18 cellular contexts compared by ENCODE assay signal in genomic region chr1:30704765-30705509, GRCh38. TPM values are rescaled to one million over a fixed set of nuclear protein-coding genes. Genes with fewer than 3 reads are reported as not detected.
"Had no signal": no experiment of that assay in that cellular context is flagged by ENCODE, and none has a peak within 500 bp of the region (broad histone marks: within the 10 kb centered on the region; RNA-seq: fewer than 3 reads in every experiment).

No MANE protein-coding gene starts in this region.

- H3K4me1 Mint-ChIP-seq: activated CD4-positive, alpha-beta T cell treated with anti-CD3 and anti-CD28 coated beads for 36 hours; immature natural killer cell had no signal

- H3K27ac ChIP-seq: adrenal gland, neutrophil, right atrium auricular region, WERI-Rb-1 had no signal

- H3K4me3 Mint-ChIP-seq: activated CD4-positive, alpha-beta T cell treated with anti-CD3 and anti-CD28 coated beads for 36 hours; activated CD8-positive, alpha-beta T cell treated with anti-CD3 and anti-CD28 coated beads for 36 hours; activated T-cell treated with anti-CD3 and anti-CD28 coated beads, Interleukin-2, amount 50 U/mL, for 4 hours; immature natural killer cell; naive thymus-derived CD8-positive, alpha-beta T cell; T-helper 17 cell had no signal

- H3K36me3 ChIP-seq: adrenal gland, neutrophil, right atrium auricular region, WERI-Rb-1 had no signal

- H3K27me3 ChIP-seq: adrenal gland, right atrium auricular region had no signal

- H3K36me3 Mint-ChIP-seq: immature natural killer cell; naive thymus-derived CD8-positive, alpha-beta T cell had no signal

- DNase-seq: activated CD4-positive, alpha-beta T cell treated with anti-CD3 and anti-CD28 coated beads for 36 hours; activated CD8-positive, alpha-beta T cell treated with anti-CD3 and anti-CD28 coated beads for 36 hours; activated effector memory CD4-positive, alpha-beta T cell treated with Interleukin-2 at 50 U/mL for 16 hours; activated naive CD4-positive, alpha-beta T cell treated with anti-CD3 and anti-CD28 coated beads, Interleukin-2, amount 50 U/mL, for 16 hours; activated T-cell treated with anti-CD3 and anti-CD28 coated beads, Interleukin-2, amount 50 U/mL, for 4 hours; adrenal gland; foreskin melanocyte; immature natural killer cell; naive thymus-derived CD8-positive, alpha-beta T cell; small intestine; stimulated activated CD4-positive, alpha-beta T cell treated with anti-CD3 and anti-CD28 coated beads, Interleukin-4, amount 100 ng/mL, for 24 hours; stimulated activated naive CD8-positive, alpha-beta T cell treated with anti-CD3 and anti-CD28 coated beads, Interleukin-15, Interleukin-2, amounts not matched to agents 100 U/mL and 50 U/mL, for 24 hours; T-helper 17 cell had no signal

- H3K27ac Mint-ChIP-seq: activated CD4-positive, alpha-beta T cell treated with anti-CD3 and anti-CD28 coated beads for 36 hours; activated CD8-positive, alpha-beta T cell treated with anti-CD3 and anti-CD28 coated beads for 36 hours; immature natural killer cell; T-helper 17 cell had no signal

- H3K9me3 Mint-ChIP-seq: activated CD8-positive, alpha-beta T cell treated with anti-CD3 and anti-CD28 coated beads for 36 hours; activated T-cell treated with anti-CD3 and anti-CD28 coated beads, Interleukin-2, amount 50 U/mL, for 4 hours; immature natural killer cell; naive thymus-derived CD8-positive, alpha-beta T cell had no signal

- H3K4me3 ChIP-seq: adrenal gland, right atrium auricular region had no signal

- ATAC-seq: activated CD4-positive, alpha-beta T cell treated with anti-CD3 and anti-CD28 coated beads for 36 hours; activated CD8-positive, alpha-beta T cell treated with anti-CD3 and anti-CD28 coated beads for 36 hours; activated T-cell treated with anti-CD3 and anti-CD28 coated beads, Interleukin-2, amount 50 U/mL, for 4 hours; naive thymus-derived CD8-positive, alpha-beta T cell; stimulated activated naive CD8-positive, alpha-beta T cell treated with anti-CD3 and anti-CD28 coated beads, Interleukin-15, Interleukin-2, amounts not matched to agents 100 U/mL and 50 U/mL, for 24 hours; T-helper 17 cell had no signal

- H3K9me3 ChIP-seq: adrenal gland, neutrophil, right atrium auricular region had no signal

RNA-seq across cellular contexts. Expression of gene MATN1, which starts 18.4 kb away (rescaled TPM):
- total RNA-seq: cardiac septum, lower leg skin, right atrium auricular region had no signal
